1 cellular context compared by ENCODE assay signal in genomic region chr20:45948742-45949541, GRCh38.
TF ChIP-seq lines count a peak whose summit lies in the region.

No MANE protein-coding gene starts in this region.

TF ChIP-seq in endothelial cell of umbilical vein, 7 proteins besides CTCF, POLR2A, EP300 and RAD21:
- TF ChIP-seq EZH2 (IDR thresholded peaks at IDR 0.05; ENCODE audit: borderline replicate concordance, low read depth, low read length, severe bottlenecking) (no peak), JUN (IDR thresholded peaks at IDR 0.05; ENCODE audit: borderline replicate concordance, insufficient read depth, insufficient read length, low read depth) (no peak), FOS (IDR thresholded peaks at IDR 0.05; ENCODE audit: borderline replicate concordance, insufficient read depth, low read length) (no peak), MAX (IDR thresholded peaks at IDR 0.05; ENCODE audit: insufficient read depth, insufficient read length) (no peak), MYC (IDR thresholded peaks at IDR 0.05; ENCODE audit: low read depth, low read length) (no peak), GATA2 (IDR thresholded peaks at IDR 0.05; ENCODE audit: insufficient read depth, insufficient read length, low read depth, low read length) (no peak), POLR2AphosphoS5 (IDR thresholded peaks at IDR 0.05; ENCODE audit: insufficient read depth, low read depth, low read length) (no peak)
